12 cellular contexts compared by ENCODE assay signal in genomic region chr1:68331117-68331865, GRCh38.
DNase-seq lines count a peak whose midpoint lies in the region; TF ChIP-seq lines count a peak whose summit lies in the region.
"Had no signal": no experiment of that assay in that cellular context is flagged by ENCODE, and none has a peak within 500 bp of the region (broad histone marks: within the 10 kb centered on the region; RNA-seq: fewer than 3 reads in every experiment).

No MANE protein-coding gene starts in this region.

- no peak for TF ChIP-seq POLR2A in Peyer's patch (IDR thresholded peaks at IDR 0.05)

- H3K27ac ChIP-seq in Peyer's patch = no peak overlapping the region

- TF ChIP-seq CTCF in AG09309 (IDR thresholded peaks at IDR 0.05; ENCODE audit: control insufficient read depth, insufficient read depth, low read depth, low read length, missing control alignments) = no peak
- no peak for TF ChIP-seq CTCF in HFF-Myc (IDR thresholded peaks at IDR 0.05; ENCODE audit: low read depth, low read length, missing control alignments)
- TF ChIP-seq CTCF in Peyer's patch (IDR thresholded peaks at IDR 0.05) = no peak

- no peaks in the 10 kb centered on the region for H3K9me3 ChIP-seq in Peyer's patch

- no peaks in the 10 kb centered on the region for H3K36me3 ChIP-seq in Peyer's patch

- H3K4me3 ChIP-seq in AG09309 (ENCODE audit: control insufficient read depth, low read depth, low read length) (no peak overlapping the region), HFF-Myc (replicated peaks; ENCODE audit: low read depth, low read length) (no peak overlapping the region), Peyer's patch (no peak overlapping the region)

- H3K4me1 ChIP-seq in Peyer's patch = no peaks in the 10 kb centered on the region

- H3K27me3 ChIP-seq in Peyer's patch = no peaks in the 10 kb centered on the region

- peak; percentile 86 for DNase-seq in AG09309 (ENCODE audit: low read depth)
- peak; percentile 96 for DNase-seq in HFF-Myc (ENCODE audit: extremely low read depth, low read depth)
- DNase-seq in SW480 (ENCODE audit: low spot score) = peak; percentile 91
- DNase-seq in glomerular endothelial cell (ENCODE audit: extremely low read depth, low read depth, low spot score) = peak; percentile 69
- DNase-seq in SHP77 (lab: John Stamatoyannopoulos, UW) = no peak
- DNase-seq in SIG-M5 (lab: John Stamatoyannopoulos, UW) = no peak
- no peak for DNase-seq in DMS79 treated with DMSO at 0.1 percent for 48 hours (lab: John Stamatoyannopoulos, UW)
- DNase-seq in Peyer's patch = no peak
- DNase-seq: activated CD4-positive, CD25-positive, alpha-beta regulatory T cell; activated effector memory CD4-positive, alpha-beta T cell treated with Interleukin-2 at 50 U/mL for 16 hours; Calu3; stimulated activated CD4-positive, alpha-beta T cell treated with anti-CD3 and anti-CD28 coated beads, Interleukin-4, amount 100 ng/mL, for 1 hour had no signal

Comparison
In these comparisons a context has a peak if more than half of its experiments do, and no peak if none do; other contexts are left out.
1. DNase-seq: peak in AG09309 (single experiment), HFF-Myc (single experiment), SW480 (single experiment) and glomerular endothelial cell (single experiment); none in SHP77 (0 of 2), SIG-M5 (single experiment), DMS79 treated with DMSO at 0.1 percent for 48 hours (single experiment) and Peyer's patch (0 of 3).